ENCODE assay signal across 29 cellular contexts in the genomic region with DNA sequence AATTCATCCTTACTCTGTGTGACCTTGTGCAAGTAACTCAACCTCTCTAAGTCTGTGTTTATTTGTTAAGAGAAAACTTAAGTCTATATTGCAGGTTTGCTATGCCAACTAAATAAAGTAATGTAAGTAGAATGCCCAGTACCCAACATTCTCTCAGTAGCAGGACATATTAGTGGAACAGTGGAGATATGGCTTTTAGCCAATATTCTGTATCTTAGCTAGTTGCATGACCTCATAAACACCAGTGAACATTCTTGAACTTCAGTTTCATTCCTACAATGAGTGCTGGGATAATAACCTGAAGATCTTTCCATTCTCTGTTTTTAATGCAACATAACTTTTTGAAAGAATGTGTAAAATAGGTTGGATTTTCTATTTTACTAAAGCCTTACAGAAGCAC.
"Had no signal": no experiment of that assay in that cellular context is flagged by ENCODE, and none has a peak within 500 bp of the region (broad histone marks: within the 10 kb centered on the region; RNA-seq: fewer than 3 reads in every experiment).

No MANE protein-coding gene starts in this region.

- FAIRE-seq: endometrium, islet of Langerhans, TTC549 had no signal

- H3K4me1 ChIP-seq: ascending aorta, right atrium auricular region, thyroid gland had no signal

- H3K9me3 ChIP-seq: ascending aorta, ovary, right atrium auricular region, stomach, thyroid gland, upper lobe of left lung, vagina had no signal

- H3K36me3 Mint-ChIP-seq: activated naive CD8-positive, alpha-beta T cell; naive thymus-derived CD4-positive, alpha-beta T cell; stimulated activated naive B cell treated with anti-CD40 and anti-IgM and Interleukin-4, amounts not matched to agents 10 μg/mL and 1 μg/mL and 100 μg/mL, for 72 hours had no signal

- H3K27ac Mint-ChIP-seq: activated naive CD8-positive, alpha-beta T cell; activated T-cell treated with anti-CD3 and anti-CD28 coated beads, Interleukin-2, amount 50 U/mL, for 72 hours; naive thymus-derived CD4-positive, alpha-beta T cell; progenitor cell of endocrine pancreas; stimulated activated naive B cell treated with anti-CD40 and anti-IgM and Interleukin-4, amounts not matched to agents 10 μg/mL and 1 μg/mL and 100 μg/mL, for 72 hours had no signal

- ATAC-seq: activated T-cell treated with anti-CD3 and anti-CD28 coated beads, Interleukin-2, amount 50 U/mL, for 72 hours; foreskin keratinocyte; naive thymus-derived CD4-positive, alpha-beta T cell; stimulated activated naive B cell treated with anti-CD40 and anti-IgM and Interleukin-4, amounts not matched to agents 10 μg/mL and 1 μg/mL and 100 μg/mL, for 72 hours had no signal

- H3K9me3 Mint-ChIP-seq: activated T-cell treated with anti-CD3 and anti-CD28 coated beads, Interleukin-2, amount 50 U/mL, for 72 hours; naive thymus-derived CD4-positive, alpha-beta T cell; stimulated activated naive B cell treated with anti-CD40 and anti-IgM and Interleukin-4, amounts not matched to agents 10 μg/mL and 1 μg/mL and 100 μg/mL, for 72 hours had no signal

- DNase-seq: activated CD4-positive, alpha-beta T cell treated with anti-CD3 and anti-CD28 coated beads for 4 hours; activated CD4-positive, alpha-beta T cell treated with anti-CD3 and anti-CD28 coated beads, Interleukin-2, amount 50 U/mL, for 4 hours; activated naive CD4-positive, alpha-beta T cell; activated T-cell treated with anti-CD3 and anti-CD28 coated beads for 4 hours; activated T-cell treated with anti-CD3 and anti-CD28 coated beads, Interleukin-2, amount 50 U/mL, for 72 hours; adrenal gland; central memory CD4-positive, alpha-beta T cell; dermis blood vessel endothelial cell; effector CD4-positive, alpha-beta T cell; foreskin keratinocyte; midbrain; naive thymus-derived CD4-positive, alpha-beta T cell; ovary; stimulated activated CD4-positive, alpha-beta T cell treated with anti-CD3 and anti-CD28 coated beads, Interleukin-15, amount 100 ng/mL, for 24 hours; stimulated activated CD4-positive, alpha-beta T cell treated with anti-CD3 and anti-CD28 coated beads, Interleukin-2, amount 100 ng/mL, for 24 hours; stimulated activated naive B cell treated with anti-CD40 and anti-IgM and Interleukin-4, amounts not matched to agents 10 μg/mL and 1 μg/mL and 100 μg/mL, for 72 hours; stomach; T-helper 9 cell; thyroid gland; upper lobe of left lung had no signal

- H3K4me1 Mint-ChIP-seq: naive thymus-derived CD4-positive, alpha-beta T cell; stimulated activated naive B cell treated with anti-CD40 and anti-IgM and Interleukin-4, amounts not matched to agents 10 μg/mL and 1 μg/mL and 100 μg/mL, for 72 hours had no signal

- H3K4me3 ChIP-seq: adrenal gland, ascending aorta, ovary, right atrium auricular region, stomach, thyroid gland, upper lobe of left lung, vagina had no signal

- H3K27me3 ChIP-seq: adrenal gland, ascending aorta, foreskin keratinocyte, ovary, right atrium auricular region, stomach, thyroid gland, upper lobe of left lung, vagina had no signal

- H3K4me3 Mint-ChIP-seq: activated naive CD8-positive, alpha-beta T cell; activated T-cell treated with anti-CD3 and anti-CD28 coated beads, Interleukin-2, amount 50 U/mL, for 72 hours; naive thymus-derived CD4-positive, alpha-beta T cell; stimulated activated naive B cell treated with anti-CD40 and anti-IgM and Interleukin-4, amounts not matched to agents 10 μg/mL and 1 μg/mL and 100 μg/mL, for 72 hours had no signal

- H3K36me3 ChIP-seq: adrenal gland, ascending aorta, ovary, right atrium auricular region, stomach, thyroid gland, upper lobe of left lung, vagina had no signal

- H3K27me3 Mint-ChIP-seq: progenitor cell of endocrine pancreas; stimulated activated naive B cell treated with anti-CD40 and anti-IgM and Interleukin-4, amounts not matched to agents 10 μg/mL and 1 μg/mL and 100 μg/mL, for 72 hours had no signal

- H3K27ac ChIP-seq: adrenal gland, ascending aorta, foreskin keratinocyte, ovary, right atrium auricular region, stomach, thyroid gland, upper lobe of left lung, vagina, VCaP had no signal
